Comparison of ENCODE assay signal across 8 cellular contexts in genomic region chr3:39147711-39148115, GRCh38. TPM values are rescaled to one million over a fixed set of nuclear protein-coding genes. Genes with fewer than 3 reads are reported as not detected.
A peak's percentile ranks its signal among the peaks of the same experiment; 100 is the strongest.
DNase-seq lines count a peak whose midpoint lies in the region; ATAC-seq lines count a peak whose summit lies in the region.

No MANE protein-coding gene starts in this region.

- H3K4me3 Mint-ChIP-seq in CD4-positive, CD25-positive, alpha-beta regulatory T cell: peak overlapping the region; percentile 90 to 99 (median 94)
- peak overlapping the region; percentile 72 to 94 (median 86) for H3K4me3 Mint-ChIP-seq in IgD-negative memory B cell
- peak overlapping the region; percentile 90 for H3K4me3 Mint-ChIP-seq in activated T-cell treated with anti-CD3 and anti-CD28 coated beads, Interleukin-2, amount 50 U/mL, for 24 hours

- peaks cover 70% of the 10 kb centered on the region for H3K4me1 ChIP-seq in CD4-positive, CD25-positive, alpha-beta regulatory T cell (ENCODE audit: control insufficient read depth, insufficient read depth, low read length, poor library complexity, severe bottlenecking)
- peaks cover 50% of the 10 kb centered on the region for H3K4me1 ChIP-seq in iPS-20b (ENCODE audit: insufficient read depth, low read length)

- H3K27ac ChIP-seq in CD4-positive, CD25-positive, alpha-beta regulatory T cell (ENCODE audit: insufficient read depth, low read length, poor library complexity, severe bottlenecking): peak overlapping the region; percentile 82
- H3K27ac ChIP-seq in iPS-20b (ENCODE audit: low read length): peak overlapping the region; percentile 23

- H3K36me3 Mint-ChIP-seq in CD4-positive, CD25-positive, alpha-beta regulatory T cell: peaks cover 34% of the 10 kb centered on the region
- H3K36me3 Mint-ChIP-seq in IgD-negative memory B cell: peaks cover 7% of the 10 kb centered on the region
- peaks cover 100% of the 10 kb centered on the region for H3K36me3 Mint-ChIP-seq in activated T-cell treated with anti-CD3 and anti-CD28 coated beads, Interleukin-2, amount 50 U/mL, for 24 hours (ENCODE audit: low read depth)

- H3K9me3 Mint-ChIP-seq in CD4-positive, CD25-positive, alpha-beta regulatory T cell: peaks cover 0 to 3% (median 0%) of the 10 kb centered on the region in 7 donors
- H3K9me3 Mint-ChIP-seq in IgD-negative memory B cell: no peaks in the 10 kb centered on the region
- no peaks in the 10 kb centered on the region for H3K9me3 Mint-ChIP-seq in activated T-cell treated with anti-CD3 and anti-CD28 coated beads, Interleukin-2, amount 50 U/mL, for 24 hours

- H3K27ac Mint-ChIP-seq in CD4-positive, CD25-positive, alpha-beta regulatory T cell: peak overlapping the region; percentile 99 to 100 (median 100)
- peak overlapping the region; percentile 94 to 97 (median 94) for H3K27ac Mint-ChIP-seq in IgD-negative memory B cell
- peak overlapping the region; percentile 99 for H3K27ac Mint-ChIP-seq in activated T-cell treated with anti-CD3 and anti-CD28 coated beads, Interleukin-2, amount 50 U/mL, for 24 hours

- peak in 2 of 3 donors; percentile 54 to 79 for DNase-seq in CD4-positive, CD25-positive, alpha-beta regulatory T cell
- peak; percentile 49 for DNase-seq in activated T-cell treated with anti-CD3 and anti-CD28 coated beads, Interleukin-2, amount 50 U/mL, for 24 hours
- peak; percentile 13 for DNase-seq in stimulated activated naive CD4-positive, alpha-beta T cell treated with Interleukin-2 at 50 U/mL for 16 hours (lab: John Stamatoyannopoulos, UW)
- DNase-seq in T1000 (lab: John Stamatoyannopoulos, UW): no peak
- no peak for DNase-seq in stimulated activated CD4-positive, alpha-beta T cell treated with anti-CD3 and anti-CD28 coated beads, Interleukin-4, amount 100 ng/mL, for 4 hours

- no peaks in the 10 kb centered on the region for H3K27me3 ChIP-seq in CD4-positive, CD25-positive, alpha-beta regulatory T cell (ENCODE audit: control insufficient read depth, insufficient read depth, low read length)
- H3K27me3 ChIP-seq in iPS-20b (ENCODE audit: insufficient read depth, low read length): peaks cover 3% of the 10 kb centered on the region; the same call in 1 of the 2 replicates

- peaks cover 21 to 86% (median 62%) of the 10 kb centered on the region in 4 donors for H3K4me1 Mint-ChIP-seq in CD4-positive, CD25-positive, alpha-beta regulatory T cell
- H3K4me1 Mint-ChIP-seq in IgD-negative memory B cell: peaks cover 52 to 75% (median 71%) of the 10 kb centered on the region in 3 donors
- H3K4me1 Mint-ChIP-seq in activated T-cell treated with anti-CD3 and anti-CD28 coated beads, Interleukin-2, amount 50 U/mL, for 24 hours (ENCODE audit: low read depth): peaks cover 83% of the 10 kb centered on the region

- H3K9me3 ChIP-seq in CD4-positive, CD25-positive, alpha-beta regulatory T cell (ENCODE audit: control insufficient read depth in 2 of 2, low read length in 2 of 2): no peaks in the 10 kb centered on the region
- no peaks in the 10 kb centered on the region for H3K9me3 ChIP-seq in iPS-20b (ENCODE audit: insufficient read depth, low read depth, low read length)

- H3K9ac ChIP-seq in iPS-20b (ENCODE audit: low read depth, low read length): peak overlapping the region; percentile 42; the same call in 1 of the 2 replicates

- ATAC-seq in CD4-positive, CD25-positive, alpha-beta regulatory T cell (ENCODE audit: low read depth in 2 of 2): no peak
- ATAC-seq in GM19351 (IDR thresholded peaks at IDR 0.05; ENCODE audit: unreplicated experiment): peak; percentile 28

- H3K27me3 Mint-ChIP-seq in CD4-positive, CD25-positive, alpha-beta regulatory T cell: no peaks in the 10 kb centered on the region
- peaks cover 4% of the 10 kb centered on the region for H3K27me3 Mint-ChIP-seq in IgD-negative memory B cell
- H3K27me3 Mint-ChIP-seq in activated T-cell treated with anti-CD3 and anti-CD28 coated beads, Interleukin-2, amount 50 U/mL, for 24 hours: no peaks in the 10 kb centered on the region

- H3K4me3 ChIP-seq in CD4-positive, CD25-positive, alpha-beta regulatory T cell (ENCODE audit: low read depth, low read length): peak overlapping the region; percentile 91
- H3K4me3 ChIP-seq in iPS-20b (ENCODE audit: low read length): no peak overlapping the region

- peaks cover 36% of the 10 kb centered on the region for H3K36me3 ChIP-seq in CD4-positive, CD25-positive, alpha-beta regulatory T cell (ENCODE audit: control insufficient read depth, insufficient read depth, low read length)
- H3K36me3 ChIP-seq in iPS-20b (ENCODE audit: insufficient read depth, low read depth, low read length): peaks cover 38% of the 10 kb centered on the region

RNA-seq across cellular contexts. Expression of gene CSRNP1, which starts 5.7 kb away (rescaled TPM):
- 300 TPM for total RNA-seq in CD4-positive, CD25-positive, alpha-beta regulatory T cell
- polyA plus RNA-seq in CD4-positive, CD25-positive, alpha-beta regulatory T cell: 10 to 100 TPM; 12.5 to 24.1 (median 14.7) TPM
- 79.9 TPM for polyA plus RNA-seq in IgD-negative memory B cell

RNA-seq across cellular contexts. Expression of gene TTC21A, which starts 40.2 kb away (rescaled TPM):
- 4.1 TPM for total RNA-seq in CD4-positive, CD25-positive, alpha-beta regulatory T cell
- 1 to 10 TPM in 2 of 4 donors, under 1 TPM in 2; 0.41 to 2.7 (median 1.0) TPM for polyA plus RNA-seq in CD4-positive, CD25-positive, alpha-beta regulatory T cell
- polyA plus RNA-seq in IgD-negative memory B cell: 5.5 TPM

RNA-seq across cellular contexts. Expression of gene GORASP1, which starts 40.3 kb away (rescaled TPM):
- 34.0 TPM for total RNA-seq in CD4-positive, CD25-positive, alpha-beta regulatory T cell
- 10 to 100 TPM; 18.5 to 29.7 (median 20.5) TPM for polyA plus RNA-seq in CD4-positive, CD25-positive, alpha-beta regulatory T cell
- polyA plus RNA-seq in IgD-negative memory B cell: 33.3 TPM

RNA-seq across cellular contexts. Expression of gene XIRP1, which starts 44.7 kb away (rescaled TPM):
- not detected for total RNA-seq in CD4-positive, CD25-positive, alpha-beta regulatory T cell
- not detected for polyA plus RNA-seq in CD4-positive, CD25-positive, alpha-beta regulatory T cell
- not detected for polyA plus RNA-seq in IgD-negative memory B cell

Comparison
In these comparisons a context has a peak if more than half of its experiments do, and no peak if none do; other contexts are left out.
1. DNase-seq: peak in CD4-positive, CD25-positive, alpha-beta regulatory T cell (2 of 3), activated T-cell treated with anti-CD3 and anti-CD28 coated beads, Interleukin-2, amount 50 U/mL, for 24 hours (single experiment) and stimulated activated naive CD4-positive, alpha-beta T cell treated with Interleukin-2 at 50 U/mL for 16 hours (single experiment); none in T1000 (single experiment) and stimulated activated CD4-positive, alpha-beta T cell treated with anti-CD3 and anti-CD28 coated beads, Interleukin-4, amount 100 ng/mL, for 4 hours (0 of 2).
2. Peak in every context shown above with its lines, with median percentiles within 50 percentile points of each other: H3K27ac Mint-ChIP-seq and H3K4me3 Mint-ChIP-seq.